ENCODE assay signal across 11 cellular contexts in the genomic region with DNA sequence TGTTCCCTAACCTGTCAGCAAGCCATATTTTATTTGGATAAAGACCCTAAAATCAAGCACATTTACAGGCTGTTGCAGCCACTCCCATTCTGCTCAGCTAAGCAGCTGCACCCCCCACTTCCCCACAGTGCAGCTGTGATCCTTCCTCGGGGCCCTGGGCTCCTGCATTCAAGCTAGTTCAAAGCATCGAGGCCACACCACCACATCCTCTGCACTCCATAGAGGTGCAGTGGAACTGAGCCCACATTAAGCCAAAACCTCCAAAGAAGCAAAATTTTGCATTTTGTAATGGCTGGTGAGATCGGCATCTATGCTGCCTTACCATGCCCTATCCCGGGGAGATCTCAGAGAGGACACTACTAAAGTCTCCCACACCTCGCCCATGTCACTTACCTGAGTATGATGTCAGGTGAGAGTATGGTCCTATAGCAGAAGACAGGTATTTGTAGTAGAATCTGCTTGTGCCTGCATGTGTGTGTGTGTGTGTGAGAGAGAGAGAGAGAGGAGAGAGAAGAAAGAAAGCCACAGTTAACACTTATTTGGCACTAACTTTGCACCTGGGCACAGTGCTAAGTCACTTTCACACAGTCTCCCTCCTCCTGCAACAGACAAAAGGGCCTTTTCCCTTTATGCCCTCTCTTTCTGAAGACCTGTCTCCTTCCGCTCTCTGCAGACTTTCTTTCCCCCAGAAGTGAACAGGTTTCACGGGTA.
A peak's percentile ranks its signal among the peaks of the same experiment; 100 is the strongest.
DNase-seq lines count a peak whose midpoint lies in the region; ATAC-seq and TF ChIP-seq lines count a peak whose summit lies in the region.
"Had no signal": no experiment of that assay in that cellular context is flagged by ENCODE, and none has a peak within 500 bp of the region (broad histone marks: within the 10 kb centered on the region; RNA-seq: fewer than 3 reads in every experiment).

No MANE protein-coding gene starts in this region.

- POLR2A ChIA-PET in activated CD8-positive, alpha-beta T cell treated with anti-CD3 and anti-CD28 coated beads, Interleukin-2, amount 10 ng/mL, durations not matched to agents 7 days and 5 days (lab: Charles Lee), result no interaction called here

- H3K9me3 ChIP-seq in SJCRH30 (replicated peaks) (no peaks in the 10 kb centered on the region), thyroid gland (no peaks in the 10 kb centered on the region)
- H3K9me3 ChIP-seq: pancreas had no signal

- H3K36me3 ChIP-seq in SJCRH30, result no peaks in the 10 kb centered on the region
- no peaks in the 10 kb centered on the region for H3K36me3 ChIP-seq in thyroid gland
- H3K36me3 ChIP-seq: pancreas had no signal

- no peaks in the 10 kb centered on the region for H3K36me3 Mint-ChIP-seq in activated CD8-positive, alpha-beta T cell treated with anti-CD3 and anti-CD28 coated beads, Interleukin-2, amount 10 ng/mL, durations not matched to agents 7 days and 5 days (ENCODE audit: low read depth)
- peaks cover 6% of the 10 kb centered on the region for H3K36me3 Mint-ChIP-seq in effector memory CD8-positive, alpha-beta T cell (ENCODE audit: insufficient read depth)
- H3K36me3 Mint-ChIP-seq in progenitor cell of endocrine pancreas (ENCODE audit: insufficient read depth), result no peaks in the 10 kb centered on the region

- H3K4me3 ChIP-seq in SJCRH30, result no peak overlapping the region
- no peak overlapping the region for H3K4me3 ChIP-seq in thyroid gland (replicated peaks in 1 of 3)
- H3K4me3 ChIP-seq: pancreas had no signal

- no peaks in the 10 kb centered on the region for H3K27me3 Mint-ChIP-seq in activated CD8-positive, alpha-beta T cell treated with anti-CD3 and anti-CD28 coated beads, Interleukin-2, amount 10 ng/mL, durations not matched to agents 7 days and 5 days (ENCODE audit: low read depth)
- no peaks in the 10 kb centered on the region for H3K27me3 Mint-ChIP-seq in effector memory CD8-positive, alpha-beta T cell
- peaks cover 3% of the 10 kb centered on the region for H3K27me3 Mint-ChIP-seq in progenitor cell of endocrine pancreas

- H3K27me3 ChIP-seq in SJCRH30 (no peaks in the 10 kb centered on the region), thyroid gland (no peaks in the 10 kb centered on the region)
- H3K27me3 ChIP-seq: pancreas had no signal

- H3K4me1 ChIP-seq in SJCRH30 (no peaks in the 10 kb centered on the region), thyroid gland (no peaks in the 10 kb centered on the region)
- H3K4me1 ChIP-seq: pancreas had no signal

- CTCF ChIA-PET in activated CD8-positive, alpha-beta T cell treated with anti-CD3 and anti-CD28 coated beads, Interleukin-2, amount 10 ng/mL, durations not matched to agents 7 days and 5 days (lab: Charles Lee), result interaction anchor here (1.3 to 1.9 kb wide), 3 partner anchors 19 to 391 kb away, joined by 3 to 7 read pairs (median 3); no protein-coding TSS in a partner anchor

- H3K4me3 Mint-ChIP-seq in activated CD8-positive, alpha-beta T cell treated with anti-CD3 and anti-CD28 coated beads, Interleukin-2, amount 10 ng/mL, durations not matched to agents 7 days and 5 days, result peak overlapping the region; percentile 32
- H3K4me3 Mint-ChIP-seq in effector memory CD8-positive, alpha-beta T cell, result peak overlapping the region; percentile 45 to 72
- no peak overlapping the region for H3K4me3 Mint-ChIP-seq in progenitor cell of endocrine pancreas (ENCODE audit: low read depth)

- peaks cover 21% of the 10 kb centered on the region for H3K4me1 Mint-ChIP-seq in activated CD8-positive, alpha-beta T cell treated with anti-CD3 and anti-CD28 coated beads, Interleukin-2, amount 10 ng/mL, durations not matched to agents 7 days and 5 days (ENCODE audit: low read depth)
- H3K4me1 Mint-ChIP-seq in effector memory CD8-positive, alpha-beta T cell (ENCODE audit: low read depth in 2 of 2), result peaks cover 12 to 18% of the 10 kb centered on the region in 2 donors
- H3K4me1 Mint-ChIP-seq in progenitor cell of endocrine pancreas (ENCODE audit: low read depth), result peaks cover 2% of the 10 kb centered on the region

- WGBS in thyroid gland, 2 donors, result 72 to 73% methylated on average over 7 of the region's 7 CpGs

- H3K27ac Mint-ChIP-seq in activated CD8-positive, alpha-beta T cell treated with anti-CD3 and anti-CD28 coated beads, Interleukin-2, amount 10 ng/mL, durations not matched to agents 7 days and 5 days, result peak overlapping the region; percentile 80
- peak overlapping the region; percentile 82 to 89 for H3K27ac Mint-ChIP-seq in effector memory CD8-positive, alpha-beta T cell
- H3K27ac Mint-ChIP-seq in progenitor cell of endocrine pancreas, result no peak overlapping the region

- H3K27ac ChIP-seq in SJCRH30, result no peak overlapping the region
- no peak overlapping the region for H3K27ac ChIP-seq in caudate nucleus (ENCODE audit: low read depth, low read length)
- H3K27ac ChIP-seq in thyroid gland, result no peak overlapping the region
- H3K27ac ChIP-seq: pancreas had no signal

- TF ChIP-seq POLR2A in thyroid gland (IDR thresholded peaks at IDR 0.05), result no peak

- intact Hi-C loops in thyroid gland (cut with DNase I), result no loop called here

- no peaks in the 10 kb centered on the region for H3K9me3 Mint-ChIP-seq in activated CD8-positive, alpha-beta T cell treated with anti-CD3 and anti-CD28 coated beads, Interleukin-2, amount 10 ng/mL, durations not matched to agents 7 days and 5 days (ENCODE audit: insufficient read depth)
- H3K9me3 Mint-ChIP-seq in effector memory CD8-positive, alpha-beta T cell, result no peaks in the 10 kb centered on the region
- H3K9me3 Mint-ChIP-seq in progenitor cell of endocrine pancreas (ENCODE audit: low read depth), result no peaks in the 10 kb centered on the region

- TF ChIP-seq CTCF in progenitor cell of endocrine pancreas (IDR thresholded peaks at IDR 0.05; ENCODE audit: unreplicated experiment) (no peak), thyroid gland (IDR thresholded peaks at IDR 0.05) (no peak)

- ATAC-seq in activated CD8-positive, alpha-beta T cell treated with anti-CD3 and anti-CD28 coated beads, Interleukin-2, amount 10 ng/mL, durations not matched to agents 7 days and 5 days, result peak; percentile 97
- ATAC-seq in effector memory CD8-positive, alpha-beta T cell (replicated peaks), result peak; percentile 93
- ATAC-seq: left lobe of liver, pancreas had no signal

- DNase-seq in SJCRH30 (peak; percentile 9 to 22), progenitor cell of endocrine pancreas (ENCODE audit: low spot score, unreplicated experiment) (no peak), caudate nucleus (lab: John Stamatoyannopoulos, UW) (no peak), thyroid gland (no peak)
- DNase-seq in activated CD8-positive, alpha-beta T cell treated with anti-CD3 and anti-CD28 coated beads, Interleukin-2, amount 10 ng/mL, durations not matched to agents 7 days and 5 days, result peak; percentile 83
- peak; percentile 39 to 65 (median 42) for DNase-seq in effector memory CD8-positive, alpha-beta T cell
- peak; percentile 4 for DNase-seq in stimulated activated naive CD4-positive, alpha-beta T cell treated with Interleukin-2 at 50 U/mL for 16 hours (lab: John Stamatoyannopoulos, UW)
- DNase-seq: glutamatergic neuron, NCI-H1436 treated with DMSO at 0.1 percent for 48 hours, pancreas had no signal

Comparison
In these comparisons a context has a peak if more than half of its experiments do, and no peak if none do; other contexts are left out.
1. DNase-seq: peak in SJCRH30 (2 of 2), activated CD8-positive, alpha-beta T cell treated with anti-CD3 and anti-CD28 coated beads, Interleukin-2, amount 10 ng/mL, durations not matched to agents 7 days and 5 days (single experiment), effector memory CD8-positive, alpha-beta T cell (3 of 3) and stimulated activated naive CD4-positive, alpha-beta T cell treated with Interleukin-2 at 50 U/mL for 16 hours (single experiment); none in progenitor cell of endocrine pancreas (single experiment), caudate nucleus (0 of 61) and thyroid gland (0 of 2).